ENCODE assay signal across 16 cellular contexts in genomic region chr3:134426660-134427181, GRCh38. TPM values are rescaled to one million over a fixed set of nuclear protein-coding genes. Genes with fewer than 3 reads are reported as not detected.
DNase-seq lines count a peak whose midpoint lies in the region; ATAC-seq and TF ChIP-seq lines count a peak whose summit lies in the region.
"Had no signal": no experiment of that assay in that cellular context is flagged by ENCODE, and none has a peak within 500 bp of the region (broad histone marks: within the 10 kb centered on the region; RNA-seq: fewer than 3 reads in every experiment).

No MANE protein-coding gene starts in this region.

- peak; percentile 89 for DNase-seq in Daoy (ENCODE audit: low read depth)
- peak; percentile 95 for DNase-seq in RPMI7951 (ENCODE audit: low read depth)
- peak; percentile 79 to 94 for DNase-seq in fibroblast of lung (ENCODE audit: low read depth in 2 of 2)
- DNase-seq in renal cortical epithelial cell (ENCODE audit: low read depth) = peak; percentile 63
- DNase-seq in progenitor cell of endocrine pancreas (ENCODE audit: low spot score, unreplicated experiment) = no peak
- DNase-seq in Kasumi-1 (lab: John Stamatoyannopoulos, UW) = no peak
- DNase-seq in dorsolateral prefrontal cortex = no peak
- DNase-seq: activated CD4-positive, alpha-beta T cell treated with anti-CD3 and anti-CD28 coated beads for 48 hours; cerebellar nuclear complex; stimulated activated CD4-positive, alpha-beta T cell treated with anti-CD3 and anti-CD28 coated beads, Interleukin-2, amount 100 ng/mL, for 24 hours had no signal

- no peaks in the 10 kb centered on the region for H3K79me2 ChIP-seq in fibroblast of lung (ENCODE audit: control insufficient read depth, insufficient read depth, low read length)

- peaks cover 2% of the 10 kb centered on the region for H3K9me3 Mint-ChIP-seq in progenitor cell of endocrine pancreas (ENCODE audit: low read depth)
- H3K9me3 Mint-ChIP-seq: activated T-helper 2 cell treated with anti-CD3 and anti-CD28 coated beads, Interferon-gamma antibody, Interleukin-2, Interleukin-4, amounts not matched to agents 10 μg/mL and 5 μg/mL and 100 μg/mL, durations not matched to agents 14 hours and 24 hours and 36 hours; stimulated activated naive CD8-positive, alpha-beta T cell treated with anti-CD3 and anti-CD28 coated beads, Interleukin-15, Interleukin-2, amounts not matched to agents 100 ng/mL and 50 ng/mL, for 24 hours had no signal

- peak overlapping the region; percentile 15 for H3K4me2 ChIP-seq in fibroblast of lung (ENCODE audit: extremely low read depth, insufficient read depth, low read length)

- no peak overlapping the region for H3K27ac Mint-ChIP-seq in progenitor cell of endocrine pancreas
- H3K27ac Mint-ChIP-seq: activated T-helper 2 cell treated with anti-CD3 and anti-CD28 coated beads, Interferon-gamma antibody, Interleukin-2, Interleukin-4, amounts not matched to agents 10 μg/mL and 5 μg/mL and 100 μg/mL, durations not matched to agents 14 hours and 24 hours and 36 hours; stimulated activated naive CD8-positive, alpha-beta T cell treated with anti-CD3 and anti-CD28 coated beads, Interleukin-15, Interleukin-2, amounts not matched to agents 100 ng/mL and 50 ng/mL, for 24 hours had no signal

- peak overlapping the region; percentile 78 for H3K9ac ChIP-seq in fibroblast of lung (ENCODE audit: insufficient read depth, low read length)

- no peaks in the 10 kb centered on the region for H4K20me1 ChIP-seq in fibroblast of lung (ENCODE audit: control insufficient read depth, extremely low read depth, insufficient read depth, low read length)

- H3K36me3 Mint-ChIP-seq in progenitor cell of endocrine pancreas (ENCODE audit: insufficient read depth) = no peaks in the 10 kb centered on the region

- H3K4me3 Mint-ChIP-seq in progenitor cell of endocrine pancreas (ENCODE audit: low read depth) = no peak overlapping the region
- H3K4me3 Mint-ChIP-seq: stimulated activated naive CD8-positive, alpha-beta T cell treated with anti-CD3 and anti-CD28 coated beads, Interleukin-15, Interleukin-2, amounts not matched to agents 100 ng/mL and 50 ng/mL, for 24 hours had no signal

- TF ChIP-seq CTCF in fibroblast of lung (conservative IDR thresholded peaks at IDR 0.05 in 1 of 2, IDR thresholded peaks at IDR 0.05 in 1 of 2; ENCODE audit: low read depth in 1 of 2, low read length in 2 of 2) (no peak), progenitor cell of endocrine pancreas (IDR thresholded peaks at IDR 0.05; ENCODE audit: unreplicated experiment) (no peak), dorsolateral prefrontal cortex (IDR thresholded peaks at IDR 0.05 in 54 of 56, conservative IDR thresholded peaks at IDR 0.05 in 2 of 56; ENCODE audit: low read depth in 1 of 56, partially characterized antibody in 56 of 56) (no peak)

- no peaks in the 10 kb centered on the region for H3K9me3 ChIP-seq in fibroblast of lung (ENCODE audit: control insufficient read depth, insufficient read depth, low read depth, low read length)
- H3K9me3 ChIP-seq: HAP-1, neutrophil had no signal

- H3K27ac ChIP-seq in fibroblast of lung (ENCODE audit: insufficient read depth, low read length) (peak overlapping the region; percentile 96), dorsolateral prefrontal cortex (no peak overlapping the region)
- H3K27ac ChIP-seq: neutrophil had no signal

- peaks cover 6% of the 10 kb centered on the region for H3K27me3 Mint-ChIP-seq in progenitor cell of endocrine pancreas

- intact Hi-C loops in dorsolateral prefrontal cortex (cut with DNase I) = no loop called here

- no peaks in the 10 kb centered on the region for H3K27me3 ChIP-seq in fibroblast of lung (ENCODE audit: control insufficient read depth, insufficient read depth, low read length)
- no peaks in the 10 kb centered on the region for H3K27me3 ChIP-seq in dorsolateral prefrontal cortex

- no peak for ATAC-seq in HG02981 (IDR thresholded peaks at IDR 0.05; ENCODE audit: unreplicated experiment)
- ATAC-seq: GM12878 had no signal

- no peaks in the 10 kb centered on the region for H3K4me1 Mint-ChIP-seq in progenitor cell of endocrine pancreas (ENCODE audit: low read depth)

- no peaks in the 10 kb centered on the region for H3K36me3 ChIP-seq in fibroblast of lung (ENCODE audit: control insufficient read depth, insufficient read depth, low read length)
- H3K36me3 ChIP-seq: HAP-1, neutrophil had no signal

- H3K4me1 ChIP-seq in fibroblast of lung (ENCODE audit: control insufficient read depth, extremely low read depth, insufficient read depth, low read length) = peaks cover 26% of the 10 kb centered on the region
- H3K4me1 ChIP-seq: HAP-1 had no signal

- no peak overlapping the region for H2AFZ ChIP-seq in fibroblast of lung (ENCODE audit: low read length)

- H3K4me3 ChIP-seq in fibroblast of lung (replicated peaks in 1 of 4; ENCODE audit: control extremely low read depth in 1 of 4, insufficient read depth in 1 of 4, low read depth in 3 of 4, low read length in 4 of 4) (no peak overlapping the region), dorsolateral prefrontal cortex (no peak overlapping the region)
- H3K4me3 ChIP-seq: GM12878, HAP-1 had no signal

RNA-seq across cellular contexts. Expression of gene AMOTL2, which starts 52.5 kb away (rescaled TPM):
- 99.8 and 102 TPM in 2 replicates for total RNA-seq in Daoy (2014; rRNA removed; shearing (Covaris generic))
- total RNA-seq in RPMI7951 (2014; rRNA removed; shearing (Covaris generic)) = 13.1 and 15.1 TPM in 2 replicates
- total RNA-seq in fibroblast of lung = 58.6 and 74.6 TPM in 2 replicates
- 68.9 and 97.0 TPM in 2 replicates for polyA plus RNA-seq in fibroblast of lung
- 59.7 and 93.1 TPM in 2 replicates for polyA plus RNA-seq in fibroblast of lung (2012)
- 187 and 260 TPM in 2 replicates for polyA minus RNA-seq in fibroblast of lung (ENCODE audit: low replicate concordance)
- 141 and 180 TPM in 2 replicates for total RNA-seq in renal cortical epithelial cell
- total RNA-seq in progenitor cell of endocrine pancreas = 93.2 and 94.4 TPM in 2 replicates
- 100 to 1,000 TPM in 24 of 120 experiments, 10 to 100 TPM in 96; 43.1 to 220 (median 75.3) TPM for total RNA-seq in dorsolateral prefrontal cortex
- total RNA-seq: activated T-helper 2 cell treated with anti-CD3 and anti-CD28 coated beads, Interferon-gamma antibody, Interleukin-2, Interleukin-4, amounts not matched to agents 10 μg/mL and 5 μg/mL and 100 μg/mL, durations not matched to agents 14 hours and 24 hours and 36 hours had no signal

RNA-seq across cellular contexts. Expression of gene ANAPC13, which starts 59.1 kb away (rescaled TPM):
- 59.1 and 72.6 TPM in 2 replicates for total RNA-seq in Daoy (2014; rRNA removed; shearing (Covaris generic))
- 116 and 132 TPM in 2 replicates for total RNA-seq in RPMI7951 (2014; rRNA removed; shearing (Covaris generic))
- total RNA-seq in fibroblast of lung (91.7 and 93.3 TPM in 2 replicates), renal cortical epithelial cell (76.6 and 162 TPM in 2 replicates), progenitor cell of endocrine pancreas (63.9 and 67.0 TPM in 2 replicates), dorsolateral prefrontal cortex (10 to 100 TPM; 18.9 to 65.9 (median 47.8) TPM)
- polyA plus RNA-seq in fibroblast of lung = 110 and 145 TPM in 2 replicates
- polyA plus RNA-seq in fibroblast of lung (2012) = 67.7 and 86.8 TPM in 2 replicates
- 11.1 and 12.7 TPM in 2 replicates for polyA minus RNA-seq in fibroblast of lung (ENCODE audit: low replicate concordance)

RNA-seq across cellular contexts. Expression of gene CEP63, which starts 59.1 kb away (rescaled TPM):
- 27.7 and 32.6 TPM in 2 replicates for total RNA-seq in Daoy (2014; rRNA removed; shearing (Covaris generic))
- total RNA-seq in RPMI7951 (2014; rRNA removed; shearing (Covaris generic)) = 17.8 and 40.0 TPM in 2 replicates
- total RNA-seq in fibroblast of lung (26.4 and 33.6 TPM in 2 replicates), renal cortical epithelial cell (10.8 and 31.3 TPM in 2 replicates), progenitor cell of endocrine pancreas (24.7 and 25.7 TPM in 2 replicates), dorsolateral prefrontal cortex (10 to 100 TPM; 27.2 to 57.8 (median 39.4) TPM)
- polyA plus RNA-seq in fibroblast of lung = 15.5 and 22.3 TPM in 2 replicates
- 18.1 and 24.8 TPM in 2 replicates for polyA plus RNA-seq in fibroblast of lung (2012)
- polyA minus RNA-seq in fibroblast of lung (ENCODE audit: low replicate concordance) = 2.4 and 2.9 TPM in 2 replicates

Comparison
In these comparisons a context has a peak if more than half of its experiments do, and no peak if none do; other contexts are left out.
1. DNase-seq: peak in Daoy (single experiment), RPMI7951 (single experiment), fibroblast of lung (2 of 2) and renal cortical epithelial cell (single experiment); none in progenitor cell of endocrine pancreas (single experiment), Kasumi-1 (0 of 2) and dorsolateral prefrontal cortex (0 of 10).